In the genomic region with DNA sequence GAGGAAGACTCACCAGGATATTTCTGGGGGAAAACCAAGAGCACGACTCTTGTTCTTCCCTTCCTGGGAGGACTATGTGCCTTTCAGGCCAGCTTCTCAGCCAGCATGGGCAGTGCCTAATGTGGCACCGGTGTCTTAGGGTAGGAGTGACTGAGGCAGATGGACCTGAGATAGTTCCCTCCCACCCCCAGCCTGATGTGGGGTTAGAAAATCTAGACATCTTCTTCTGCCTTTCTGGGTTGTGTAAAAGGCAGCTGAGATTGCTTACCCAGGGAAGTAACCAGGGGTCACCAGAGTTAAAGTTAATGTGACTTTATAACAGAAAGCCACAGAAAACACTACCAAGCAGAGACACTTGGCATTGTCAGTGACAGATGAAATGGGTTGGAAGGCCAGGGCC, we compare ENCODE assay signal across 22 cellular contexts.
"Had no signal": no experiment of that assay in that cellular context is flagged by ENCODE, and none has a peak within 500 bp of the region (broad histone marks: within the 10 kb centered on the region; RNA-seq: fewer than 3 reads in every experiment).

No MANE protein-coding gene starts in this region.

- DNase-seq: activated CD4-positive, alpha-beta memory T cell treated with anti-CD3 and anti-CD28 coated beads for 36 hours; activated CD4-positive, alpha-beta T cell treated with anti-CD3 and anti-CD28 coated beads for 48 hours; activated effector memory CD4-positive, alpha-beta T cell treated with Interleukin-2 at 50 U/mL for 16 hours; activated naive CD4-positive, alpha-beta T cell treated with anti-CD3 and anti-CD28 coated beads for 36 hours; activated naive CD8-positive, alpha-beta T cell treated with anti-CD3 and anti-CD28 coated beads, Interleukin-2, amount 10 ng/mL, durations not matched to agents 7 days and 5 days; activated T-cell treated with anti-CD3 and anti-CD28 coated beads, Interleukin-2, amount 50 U/mL, for 48 hours; amniotic stem cell; cortex of kidney; effector CD4-positive, alpha-beta T cell; erythroblast; foreskin fibroblast; midbrain; nephron progenitor cell; retina; stimulated activated CD4-positive, alpha-beta T cell treated with anti-CD3 and anti-CD28 coated beads, Interleukin-1b, Interleukin-23, amount 100 ng/mL, for 48 hours; stimulated activated naive CD8-positive, alpha-beta T cell treated with anti-CD3 and anti-CD28 coated beads, Interleukin-15, amount 100 ng/mL, for 72 hours; SW 1271; T-helper 17 cell; uterus had no signal

- H3K27me3 Mint-ChIP-seq: activated CD4-positive, alpha-beta memory T cell treated with anti-CD3 and anti-CD28 coated beads for 36 hours; activated naive CD8-positive, alpha-beta T cell treated with anti-CD3 and anti-CD28 coated beads, Interleukin-2, amount 10 ng/mL, durations not matched to agents 7 days and 5 days; stimulated activated naive CD8-positive, alpha-beta T cell treated with anti-CD3 and anti-CD28 coated beads, Interleukin-15, amount 100 ng/mL, for 72 hours; T-helper 17 cell had no signal

- H3K36me3 ChIP-seq: suprapubic skin, tibial nerve, uterus had no signal

- H3K9me3 Mint-ChIP-seq: activated CD4-positive, alpha-beta memory T cell treated with anti-CD3 and anti-CD28 coated beads for 36 hours; activated naive CD4-positive, alpha-beta T cell treated with anti-CD3 and anti-CD28 coated beads for 36 hours; activated naive CD8-positive, alpha-beta T cell treated with anti-CD3 and anti-CD28 coated beads, Interleukin-2, amount 10 ng/mL, durations not matched to agents 7 days and 5 days; nephron progenitor cell; stimulated activated naive CD8-positive, alpha-beta T cell treated with anti-CD3 and anti-CD28 coated beads, Interleukin-15, amount 100 ng/mL, for 72 hours had no signal

- H3K4me3 ChIP-seq: suprapubic skin, tibial nerve, uterus had no signal

- H3K27me3 ChIP-seq: suprapubic skin, tibial nerve, uterus had no signal

- H3K4me3 Mint-ChIP-seq: activated CD4-positive, alpha-beta memory T cell treated with anti-CD3 and anti-CD28 coated beads for 36 hours; activated naive CD4-positive, alpha-beta T cell treated with anti-CD3 and anti-CD28 coated beads for 36 hours; activated naive CD8-positive, alpha-beta T cell treated with anti-CD3 and anti-CD28 coated beads, Interleukin-2, amount 10 ng/mL, durations not matched to agents 7 days and 5 days; nephron progenitor cell; stimulated activated naive CD8-positive, alpha-beta T cell treated with anti-CD3 and anti-CD28 coated beads, Interleukin-15, amount 100 ng/mL, for 72 hours; T-helper 17 cell had no signal

- H3K4me1 Mint-ChIP-seq: activated naive CD8-positive, alpha-beta T cell treated with anti-CD3 and anti-CD28 coated beads, Interleukin-2, amount 10 ng/mL, durations not matched to agents 7 days and 5 days; nephron progenitor cell had no signal

- H3K36me3 Mint-ChIP-seq: activated CD4-positive, alpha-beta memory T cell treated with anti-CD3 and anti-CD28 coated beads for 36 hours; activated naive CD8-positive, alpha-beta T cell treated with anti-CD3 and anti-CD28 coated beads, Interleukin-2, amount 10 ng/mL, durations not matched to agents 7 days and 5 days had no signal

- H3K9me3 ChIP-seq: suprapubic skin, tibial nerve, uterus had no signal

- H3K27ac Mint-ChIP-seq: activated CD4-positive, alpha-beta memory T cell treated with anti-CD3 and anti-CD28 coated beads for 36 hours; activated naive CD4-positive, alpha-beta T cell treated with anti-CD3 and anti-CD28 coated beads for 36 hours; activated naive CD8-positive, alpha-beta T cell treated with anti-CD3 and anti-CD28 coated beads, Interleukin-2, amount 10 ng/mL, durations not matched to agents 7 days and 5 days; nephron progenitor cell; stimulated activated naive CD8-positive, alpha-beta T cell treated with anti-CD3 and anti-CD28 coated beads, Interleukin-15, amount 100 ng/mL, for 72 hours; T-helper 17 cell had no signal

- H3K27ac ChIP-seq: suprapubic skin, uterus had no signal

- H3K4me1 ChIP-seq: suprapubic skin, tibial nerve, uterus had no signal

- ATAC-seq: left lobe of liver; stimulated activated naive CD8-positive, alpha-beta T cell treated with anti-CD3 and anti-CD28 coated beads, Interleukin-15, amount 100 ng/mL, for 72 hours; T-helper 17 cell had no signal
